Comparison of ENCODE assay signal across 8 cellular contexts in the genomic region with DNA sequence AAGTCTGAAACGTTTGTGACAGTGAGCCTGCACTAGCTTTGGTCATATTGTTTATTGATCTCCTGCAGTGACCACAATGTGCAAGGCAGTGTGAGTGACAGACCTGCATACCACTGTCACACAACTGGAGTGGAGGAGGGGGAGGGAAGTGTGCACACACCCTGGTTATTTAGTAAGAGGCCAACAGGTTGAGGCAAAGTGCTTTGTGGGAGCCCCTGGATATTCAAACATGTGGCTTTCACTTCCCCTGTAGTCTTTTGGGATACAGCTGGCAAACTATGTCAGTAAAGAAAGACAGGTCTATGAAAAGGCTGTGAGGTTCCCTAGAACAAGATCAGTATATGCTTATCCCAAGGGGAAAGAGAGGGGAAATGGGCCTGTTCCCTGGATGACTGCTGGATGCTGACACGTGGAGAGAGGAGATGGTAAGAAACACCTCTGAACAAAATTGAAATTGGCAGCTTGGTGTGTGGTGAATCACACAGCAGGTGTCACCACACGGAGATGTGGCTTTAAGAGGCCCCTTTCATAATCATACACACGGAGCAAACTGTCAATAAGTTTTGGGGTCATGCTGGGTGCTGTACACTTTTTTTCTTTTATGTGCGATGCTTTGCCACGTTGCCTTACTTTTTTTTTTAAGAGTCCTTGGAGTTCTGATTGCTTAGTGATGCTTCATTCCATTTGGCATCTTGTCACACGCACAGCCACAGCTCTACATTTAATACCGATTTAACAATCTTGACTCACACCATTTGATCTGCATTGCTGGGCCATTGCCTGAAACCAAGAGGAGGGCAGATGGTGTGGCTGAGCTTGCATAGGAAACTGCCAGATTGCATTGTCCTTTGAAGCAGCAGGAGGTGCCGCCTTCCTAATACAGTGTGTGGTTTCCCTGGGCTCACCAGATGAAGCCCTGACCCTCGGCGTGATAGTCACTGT. TPM values are rescaled to one million over a fixed set of nuclear protein-coding genes. Genes with fewer than 3 reads are reported as not detected.
DNase-seq lines count a peak whose midpoint lies in the region; ATAC-seq lines count a peak whose summit lies in the region.

No MANE protein-coding gene starts in this region.

- H3K4ac ChIP-seq in mesenchymal stem cell (ENCODE audit: low read depth in 1 of 2, low read length in 2 of 2): no peak overlapping the region

- no peak overlapping the region for H2BK5ac ChIP-seq in mesenchymal stem cell (ENCODE audit: low read depth, low read length, poor library complexity, severe bottlenecking)

- H3K79me1 ChIP-seq in mesenchymal stem cell (replicated peaks; ENCODE audit: low read length, poor library complexity, severe bottlenecking): no peaks in the 10 kb centered on the region

- peak overlapping the region; percentile 58 for H3K9ac ChIP-seq in mesenchymal stem cell (ENCODE audit: low read length)

- H3K36me3 Mint-ChIP-seq in activated CD4-positive, alpha-beta T cell treated with anti-CD3 and anti-CD28 coated beads for 36 hours (ENCODE audit: low read depth): no peaks in the 10 kb centered on the region
- no peaks in the 10 kb centered on the region for H3K36me3 Mint-ChIP-seq in stimulated activated naive B cell treated with anti-CD40 and anti-IgM and Interleukin-4, amounts not matched to agents 10 μg/mL and 1 μg/mL and 100 μg/mL, for 72 hours

- H2BK120ac ChIP-seq in mesenchymal stem cell (ENCODE audit: low read depth, low read length): no peak overlapping the region

- H4K8ac ChIP-seq in mesenchymal stem cell (ENCODE audit: low read length): no peak overlapping the region

- no peak overlapping the region for H3K4me3 ChIP-seq in mesenchymal stem cell (ENCODE audit: insufficient read depth in 1 of 2, low read depth in 1 of 2, low read length in 2 of 2)

- intact Hi-C loops in activated CD4-positive, alpha-beta T cell treated with anti-CD3 and anti-CD28 coated beads for 36 hours (cut with DNase I, micrococcal nuclease): loop anchor here (1.0 to 2.0 kb wide), 2 partner anchors 34 to 37 kb away; no protein-coding TSS in a partner anchor

- H3K4me2 ChIP-seq in mesenchymal stem cell (ENCODE audit: low read length, poor library complexity, severe bottlenecking): no peak overlapping the region

- peak; percentile 91 for ATAC-seq in activated CD4-positive, alpha-beta T cell treated with anti-CD3 and anti-CD28 coated beads for 36 hours
- ATAC-seq in HG02885 (IDR thresholded peaks at IDR 0.05; ENCODE audit: poor library complexity, unreplicated experiment): peak; percentile 46
- no peak for ATAC-seq in stimulated activated naive B cell treated with anti-CD40 and anti-IgM and Interleukin-4, amounts not matched to agents 10 μg/mL and 1 μg/mL and 100 μg/mL, for 72 hours (replicated peaks)

- no peaks in the 10 kb centered on the region for H3K27me3 ChIP-seq in mesenchymal stem cell (ENCODE audit: control insufficient read depth in 1 of 2, insufficient read depth in 1 of 2, low read length in 2 of 2)

- H3K27ac Mint-ChIP-seq in activated CD4-positive, alpha-beta T cell treated with anti-CD3 and anti-CD28 coated beads for 36 hours: peak overlapping the region; percentile 16
- no peak overlapping the region for H3K27ac Mint-ChIP-seq in stimulated activated naive B cell treated with anti-CD40 and anti-IgM and Interleukin-4, amounts not matched to agents 10 μg/mL and 1 μg/mL and 100 μg/mL, for 72 hours

- no peaks in the 10 kb centered on the region for H3K9me3 Mint-ChIP-seq in activated CD4-positive, alpha-beta T cell treated with anti-CD3 and anti-CD28 coated beads for 36 hours (ENCODE audit: low read depth)
- no peaks in the 10 kb centered on the region for H3K9me3 Mint-ChIP-seq in stimulated activated naive B cell treated with anti-CD40 and anti-IgM and Interleukin-4, amounts not matched to agents 10 μg/mL and 1 μg/mL and 100 μg/mL, for 72 hours

- peaks cover 19% of the 10 kb centered on the region for H3K4me1 Mint-ChIP-seq in activated CD4-positive, alpha-beta T cell treated with anti-CD3 and anti-CD28 coated beads for 36 hours
- H3K4me1 Mint-ChIP-seq in stimulated activated naive B cell treated with anti-CD40 and anti-IgM and Interleukin-4, amounts not matched to agents 10 μg/mL and 1 μg/mL and 100 μg/mL, for 72 hours: peaks cover 0 to 3% of the 10 kb centered on the region in 2 donors

- no peak overlapping the region for H3K18ac ChIP-seq in mesenchymal stem cell (ENCODE audit: low read depth in 1 of 2, low read length in 2 of 2)

- no peak overlapping the region for H2AFZ ChIP-seq in mesenchymal stem cell (ENCODE audit: low read depth, low read length)

- peak; percentile 55 for DNase-seq in activated CD4-positive, alpha-beta T cell treated with anti-CD3 and anti-CD28 coated beads for 36 hours
- DNase-seq in activated CD4-positive, alpha-beta T cell treated with anti-CD3 and anti-CD28 coated beads for 1 hour: no peak
- DNase-seq in RPMI7951 (ENCODE audit: low read depth) (peak; percentile 95), mesenchymal stem cell (no peak), HPDE6-E6E7 (ENCODE audit: extremely low spot score) (no peak), COR-L47 (lab: John Stamatoyannopoulos, UW) (no peak)
- no peak for DNase-seq in stimulated activated naive B cell treated with anti-CD40 and anti-IgM and Interleukin-4, amounts not matched to agents 10 μg/mL and 1 μg/mL and 100 μg/mL, for 72 hours

- WGBS in mesenchymal stem cell: 55% methylated on average over 11 of the region's 11 CpGs

- no peak overlapping the region for H2BK12ac ChIP-seq in mesenchymal stem cell (ENCODE audit: low read length in 2 of 2)

- no peaks in the 10 kb centered on the region for H3K9me3 ChIP-seq in mesenchymal stem cell (ENCODE audit: control insufficient read depth, low read length)

- H3K27ac ChIP-seq in mesenchymal stem cell (ENCODE audit: low read length, poor library complexity, severe bottlenecking): no peak overlapping the region

- no peak overlapping the region for H2AK5ac ChIP-seq in mesenchymal stem cell (ENCODE audit: low read length, severe bottlenecking)

- H3K23ac ChIP-seq in mesenchymal stem cell (ENCODE audit: low read length in 2 of 2): no peak overlapping the region

- H2BK15ac ChIP-seq in mesenchymal stem cell (ENCODE audit: low read depth, poor library complexity, severe bottlenecking): no peak overlapping the region

- no peaks in the 10 kb centered on the region for H3K27me3 Mint-ChIP-seq in activated CD4-positive, alpha-beta T cell treated with anti-CD3 and anti-CD28 coated beads for 36 hours
- H3K27me3 Mint-ChIP-seq in stimulated activated naive B cell treated with anti-CD40 and anti-IgM and Interleukin-4, amounts not matched to agents 10 μg/mL and 1 μg/mL and 100 μg/mL, for 72 hours: peaks cover 16 to 30% of the 10 kb centered on the region in 2 donors

- no peaks in the 10 kb centered on the region for H3K4me1 ChIP-seq in mesenchymal stem cell (ENCODE audit: control insufficient read depth, insufficient read depth, low read depth, low read length)

- no peaks in the 10 kb centered on the region for H3K36me3 ChIP-seq in mesenchymal stem cell (ENCODE audit: control insufficient read depth in 1 of 2, insufficient read depth in 2 of 2, low read depth in 1 of 2, low read length in 2 of 2)

- H4K91ac ChIP-seq in mesenchymal stem cell (ENCODE audit: low read length): no peak overlapping the region

- CTCF ChIA-PET in activated CD4-positive, alpha-beta T cell treated with anti-CD3 and anti-CD28 coated beads for 36 hours (lab: Charles Lee): interaction anchor here (1.3 kb wide), 2 partner anchors 10 to 56 kb away, joined by 3 to 4 read pairs; no protein-coding TSS in a partner anchor

- H3K14ac ChIP-seq in mesenchymal stem cell (ENCODE audit: low read length in 2 of 2): no peak overlapping the region

- POLR2A ChIA-PET in activated CD4-positive, alpha-beta T cell treated with anti-CD3 and anti-CD28 coated beads for 36 hours (lab: Charles Lee): interaction anchor here (0.7 kb wide), 2 partner anchors 11 to 110 kb away, joined by 7 to 8 read pairs; no protein-coding TSS in a partner anchor

- H3K4me3 Mint-ChIP-seq in activated CD4-positive, alpha-beta T cell treated with anti-CD3 and anti-CD28 coated beads for 36 hours: no peak overlapping the region
- H3K4me3 Mint-ChIP-seq in stimulated activated naive B cell treated with anti-CD40 and anti-IgM and Interleukin-4, amounts not matched to agents 10 μg/mL and 1 μg/mL and 100 μg/mL, for 72 hours: no peak overlapping the region

RNA-seq across cellular contexts. Expression of gene OSBP2, which starts 11.3 kb away (rescaled TPM):
- total RNA-seq in activated CD4-positive, alpha-beta T cell treated with anti-CD3 and anti-CD28 coated beads for 36 hours: 1 to 10 TPM; 1.2 to 1.4 TPM
- 4.3 and 5.9 TPM in 2 replicates for total RNA-seq in RPMI7951 (2014; rRNA removed; shearing (Covaris generic))
- polyA plus RNA-seq in mesenchymal stem cell (2013, experiment 1 of 2): 0.21 TPM
- polyA plus RNA-seq in mesenchymal stem cell (2013, experiment 2 of 2): 0.21 TPM

RNA-seq across cellular contexts. Expression of gene DUSP18, which starts 38.3 kb away (rescaled TPM):
- 1 to 10 TPM; 7.8 to 8.5 TPM for total RNA-seq in activated CD4-positive, alpha-beta T cell treated with anti-CD3 and anti-CD28 coated beads for 36 hours
- 4.8 and 5.1 TPM in 2 replicates for total RNA-seq in RPMI7951 (2014; rRNA removed; shearing (Covaris generic))
- polyA plus RNA-seq in mesenchymal stem cell (2013, experiment 1 of 2): 8.2 TPM
- polyA plus RNA-seq in mesenchymal stem cell (2013, experiment 2 of 2): 8.3 TPM

Comparison
In these comparisons a context has a peak if more than half of its experiments do, and no peak if none do; other contexts are left out.
1. DNase-seq: peak in activated CD4-positive, alpha-beta T cell treated with anti-CD3 and anti-CD28 coated beads for 36 hours (single experiment) and RPMI7951 (single experiment); none in activated CD4-positive, alpha-beta T cell treated with anti-CD3 and anti-CD28 coated beads for 1 hour (single experiment), mesenchymal stem cell (single experiment), HPDE6-E6E7 (single experiment), COR-L47 (single experiment) and stimulated activated naive B cell treated with anti-CD40 and anti-IgM and Interleukin-4, amounts not matched to agents 10 μg/mL and 1 μg/mL and 100 μg/mL, for 72 hours (single experiment).
2. ATAC-seq: peak in activated CD4-positive, alpha-beta T cell treated with anti-CD3 and anti-CD28 coated beads for 36 hours (single experiment) and HG02885 (single experiment); none in stimulated activated naive B cell treated with anti-CD40 and anti-IgM and Interleukin-4, amounts not matched to agents 10 μg/mL and 1 μg/mL and 100 μg/mL, for 72 hours (0 of 2).